ENCODE assay signal across 1 cellular context in the genomic region with DNA sequence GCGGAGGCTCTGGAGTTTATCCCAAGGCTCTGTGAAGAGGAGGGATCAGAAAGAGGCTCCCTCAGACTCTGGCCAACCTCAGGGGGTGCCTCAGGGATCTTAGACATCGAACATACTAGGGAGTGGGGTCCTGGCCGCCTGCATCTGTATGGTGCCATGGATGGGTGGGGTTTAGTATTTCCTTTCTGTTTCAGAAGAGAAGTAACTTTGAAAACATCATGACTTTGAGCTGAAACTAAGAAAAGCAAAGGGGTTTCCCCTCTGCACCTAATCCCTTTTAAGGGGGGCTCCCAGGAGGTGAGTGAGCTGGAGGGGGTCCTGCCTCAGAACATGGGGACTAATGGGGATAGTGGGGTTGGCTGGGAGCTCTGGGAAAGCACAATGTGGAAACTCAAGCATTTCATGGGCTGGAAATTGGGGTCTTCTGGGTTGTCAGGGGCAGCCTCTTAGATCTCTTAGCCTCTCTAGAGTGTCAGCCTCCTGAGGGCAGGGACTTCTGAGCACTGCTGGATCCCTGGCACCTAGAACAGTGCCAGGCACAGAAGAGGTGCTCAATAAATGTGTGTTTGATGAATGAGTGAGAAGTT.
TF ChIP-seq lines count a peak whose summit lies in the region.

No MANE protein-coding gene starts in this region.

TF ChIP-seq in GM12878, 131 proteins besides CTCF, POLR2A, EP300 and RAD21 (continues in another document):
- TF ChIP-seq SKIL (IDR thresholded peaks at IDR 0.05; ENCODE audit: low read depth, poor library complexity, severe bottlenecking) (no peak), KAT2A (conservative IDR thresholded peaks at IDR 0.05; ENCODE audit: control insufficient read depth, low read depth, low read length) (no peak), SRF (IDR thresholded peaks at IDR 0.05; ENCODE audit: low read depth in 2 of 2, low read length in 2 of 2) (no peak), SUZ12 (IDR thresholded peaks at IDR 0.05; ENCODE audit: unreplicated experiment) (no peak), HDAC2 (IDR thresholded peaks at IDR 0.05) (no peak), JUNB (IDR thresholded peaks at IDR 0.05) (no peak), NRF1 (conservative IDR thresholded peaks at IDR 0.05; ENCODE audit: low read depth, low read length) (no peak), ZBED1 (IDR thresholded peaks at IDR 0.05; ENCODE audit: borderline replicate concordance) (no peak), BACH1 (IDR thresholded peaks at IDR 0.05; ENCODE audit: borderline replicate concordance) (no peak), RBBP5 (conservative IDR thresholded peaks at IDR 0.05) (no peak), GABPA (IDR thresholded peaks at IDR 0.05; ENCODE audit: low read depth) (no peak), CREB1 (IDR thresholded peaks at IDR 0.05; ENCODE audit: low read depth) (peak; percentile 30; the same call in 1 of the 2 replicates), STAT3 (IDR thresholded peaks at IDR 0.05; ENCODE audit: low read depth, low read length) (no peak), ZNF274 (IDR thresholded peaks at IDR 0.05; ENCODE audit: insufficient read depth, insufficient read length) (no peak), CHD1 (IDR thresholded peaks at IDR 0.05; ENCODE audit: low read depth, low read length) (no peak), NKRF (conservative IDR thresholded peaks at IDR 0.05) (no peak), ZSCAN29 (IDR thresholded peaks at IDR 0.05) (no peak), TARDBP (IDR thresholded peaks at IDR 0.05; ENCODE audit: borderline replicate concordance) (no peak), DPF2 (IDR thresholded peaks at IDR 0.05) (0 out of 2 replicates have a peak, but pooled peaks have one; percentile 61), SMAD1 (IDR thresholded peaks at IDR 0.05; ENCODE audit: low read depth, partially characterized antibody) (no peak), ZNF687 (IDR thresholded peaks at IDR 0.05) (peak; percentile 90), ZNF24 (IDR thresholded peaks at IDR 0.05) (no peak), TCF7 (IDR thresholded peaks at IDR 0.05; ENCODE audit: borderline replicate concordance) (no peak), POLR2AphosphoS5 (IDR thresholded peaks at IDR 0.05; ENCODE audit: low read length) (0 out of 2 replicates have a peak, but pooled peaks have one; percentile 23), MEF2A (IDR thresholded peaks at IDR 0.05; ENCODE audit: insufficient read depth, low read depth, low read length) (no peak), ATF7 (IDR thresholded peaks at IDR 0.05; ENCODE audit: low read depth) (no peak; the same call in none of the 2 replicates), CEBPB (IDR thresholded peaks at IDR 0.05; ENCODE audit: borderline replicate concordance in 1 of 2, low read depth in 2 of 2, low read length in 2 of 2) (no peak), MTA2 (IDR thresholded peaks at IDR 0.05; ENCODE audit: low read depth) (peak; percentile 34; the same call in 1 of the 2 replicates), NR2C1 (IDR thresholded peaks at IDR 0.05) (no peak), EZH2 (IDR thresholded peaks at IDR 0.05; ENCODE audit: borderline replicate concordance, control insufficient read depth, low read depth, low read length) (no peak), NR2F1 (conservative IDR thresholded peaks at IDR 0.05) (no peak), ZNF217 (IDR thresholded peaks at IDR 0.05) (no peak; the same call in 1 of the 2 replicates), POU2F2 (IDR thresholded peaks at IDR 0.05; ENCODE audit: borderline replicate concordance, low read depth, low read length) (no peak), STAT1 (conservative IDR thresholded peaks at IDR 0.05) (no peak), EED (IDR thresholded peaks at IDR 0.05; ENCODE audit: low read depth) (no peak), MEF2B (IDR thresholded peaks at IDR 0.05; ENCODE audit: partially characterized antibody, poor library complexity, severe bottlenecking) (peak; percentile 35), TCF3 (IDR thresholded peaks at IDR 0.05; ENCODE audit: borderline replicate concordance, insufficient read depth, low read depth, low read length) (no peak), HSF1 (IDR thresholded peaks at IDR 0.05; ENCODE audit: low read depth, low read length) (no peak), PAX8 (IDR thresholded peaks at IDR 0.05) (no peak), NFIC (IDR thresholded peaks at IDR 0.05; ENCODE audit: low read depth, low read length) (peak; percentile 49; the same call in 1 of the 2 replicates), GATAD2B (conservative IDR thresholded peaks at IDR 0.05; ENCODE audit: low read depth) (0 out of 2 replicates have a peak, but pooled peaks have one; percentile 56), FOS (IDR thresholded peaks at IDR 0.05; ENCODE audit: borderline replicate concordance, extremely low read depth, insufficient read length) (no peak), ZNF622 (IDR thresholded peaks at IDR 0.05) (no peak), CHD2 (IDR thresholded peaks at IDR 0.05; ENCODE audit: borderline replicate concordance, low read depth, low read length) (no peak), IKZF2 (IDR thresholded peaks at IDR 0.05) (peak; percentile 22 to 37; a peak in 1 of 4 replicates), HDGF (IDR thresholded peaks at IDR 0.05) (peak; percentile 37; the same call in 1 of the 2 replicates), EGR1 (IDR thresholded peaks at IDR 0.05; ENCODE audit: borderline replicate concordance in 1 of 2, low read depth in 2 of 2, low read length in 2 of 2) (no peak), NFYA (IDR thresholded peaks at IDR 0.05; ENCODE audit: borderline replicate concordance, low read depth, low read length) (no peak), FOXK2 (IDR thresholded peaks at IDR 0.05) (no peak), BMI1 (IDR thresholded peaks at IDR 0.05; ENCODE audit: borderline replicate concordance) (no peak)
- TF ChIP-seq, protein P1, sequence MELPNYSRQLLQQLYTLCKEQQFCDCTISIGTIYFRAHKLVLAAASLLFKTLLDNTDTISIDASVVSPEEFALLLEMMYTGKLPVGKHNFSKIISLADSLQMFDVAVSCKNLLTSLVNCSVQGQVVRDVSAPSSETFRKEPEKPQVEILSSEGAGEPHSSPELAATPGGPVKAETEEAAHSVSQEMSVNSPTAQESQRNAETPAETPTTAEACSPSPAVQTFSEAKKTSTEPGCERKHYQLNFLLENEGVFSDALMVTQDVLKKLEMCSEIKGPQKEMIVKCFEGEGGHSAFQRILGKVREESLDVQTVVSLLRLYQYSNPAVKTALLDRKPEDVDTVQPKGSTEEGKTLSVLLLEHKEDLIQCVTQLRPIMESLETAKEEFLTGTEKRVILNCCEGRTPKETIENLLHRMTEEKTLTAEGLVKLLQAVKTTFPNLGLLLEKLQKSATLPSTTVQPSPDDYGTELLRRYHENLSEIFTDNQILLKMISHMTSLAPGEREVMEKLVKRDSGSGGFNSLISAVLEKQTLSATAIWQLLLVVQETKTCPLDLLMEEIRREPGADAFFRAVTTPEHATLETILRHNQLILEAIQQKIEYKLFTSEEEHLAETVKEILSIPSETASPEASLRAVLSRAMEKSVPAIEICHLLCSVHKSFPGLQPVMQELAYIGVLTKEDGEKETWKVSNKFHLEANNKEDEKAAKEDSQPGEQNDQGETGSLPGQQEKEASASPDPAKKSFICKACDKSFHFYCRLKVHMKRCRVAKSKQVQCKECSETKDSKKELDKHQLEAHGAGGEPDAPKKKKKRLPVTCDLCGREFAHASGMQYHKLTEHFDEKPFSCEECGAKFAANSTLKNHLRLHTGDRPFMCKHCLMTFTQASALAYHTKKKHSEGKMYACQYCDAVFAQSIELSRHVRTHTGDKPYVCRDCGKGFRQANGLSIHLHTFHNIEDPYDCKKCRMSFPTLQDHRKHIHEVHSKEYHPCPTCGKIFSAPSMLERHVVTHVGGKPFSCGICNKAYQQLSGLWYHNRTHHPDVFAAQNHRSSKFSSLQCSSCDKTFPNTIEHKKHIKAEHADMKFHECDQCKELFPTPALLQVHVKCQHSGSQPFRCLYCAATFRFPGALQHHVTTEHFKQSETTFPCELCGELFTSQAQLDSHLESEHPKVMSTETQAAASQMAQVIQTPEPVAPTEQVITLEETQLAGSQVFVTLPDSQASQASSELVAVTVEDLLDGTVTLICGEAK (IDR thresholded peaks at IDR 0.05; ENCODE audit: borderline replicate concordance), result no peak
- TF ChIP-seq, protein P2, sequence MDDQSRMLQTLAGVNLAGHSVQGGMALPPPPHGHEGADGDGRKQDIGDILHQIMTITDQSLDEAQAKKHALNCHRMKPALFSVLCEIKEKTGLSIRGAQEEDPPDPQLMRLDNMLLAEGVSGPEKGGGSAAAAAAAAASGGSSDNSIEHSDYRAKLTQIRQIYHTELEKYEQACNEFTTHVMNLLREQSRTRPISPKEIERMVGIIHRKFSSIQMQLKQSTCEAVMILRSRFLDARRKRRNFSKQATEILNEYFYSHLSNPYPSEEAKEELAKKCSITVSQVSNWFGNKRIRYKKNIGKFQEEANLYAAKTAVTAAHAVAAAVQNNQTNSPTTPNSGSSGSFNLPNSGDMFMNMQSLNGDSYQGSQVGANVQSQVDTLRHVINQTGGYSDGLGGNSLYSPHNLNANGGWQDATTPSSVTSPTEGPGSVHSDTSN (IDR thresholded peaks at IDR 0.05; ENCODE audit: insufficient replicate concordance, low read depth, low read length), result no peak
- TF ChIP-seq, protein P3, sequence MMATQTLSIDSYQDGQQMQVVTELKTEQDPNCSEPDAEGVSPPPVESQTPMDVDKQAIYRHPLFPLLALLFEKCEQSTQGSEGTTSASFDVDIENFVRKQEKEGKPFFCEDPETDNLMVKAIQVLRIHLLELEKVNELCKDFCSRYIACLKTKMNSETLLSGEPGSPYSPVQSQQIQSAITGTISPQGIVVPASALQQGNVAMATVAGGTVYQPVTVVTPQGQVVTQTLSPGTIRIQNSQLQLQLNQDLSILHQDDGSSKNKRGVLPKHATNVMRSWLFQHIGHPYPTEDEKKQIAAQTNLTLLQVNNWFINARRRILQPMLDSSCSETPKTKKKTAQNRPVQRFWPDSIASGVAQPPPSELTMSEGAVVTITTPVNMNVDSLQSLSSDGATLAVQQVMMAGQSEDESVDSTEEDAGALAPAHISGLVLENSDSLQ (IDR thresholded peaks at IDR 0.05), result no peak
